ENCODE assay signal across 25 cellular contexts in genomic region chr12:29771786-29772185, GRCh38. TPM values are rescaled to one million over a fixed set of nuclear protein-coding genes. Genes with fewer than 3 reads are reported as not detected.
DNase-seq lines count a peak whose midpoint lies in the region; ATAC-seq and TF ChIP-seq lines count a peak whose summit lies in the region.
"Had no signal": no experiment of that assay in that cellular context is flagged by ENCODE, and none has a peak within 500 bp of the region (broad histone marks: within the 10 kb centered on the region; RNA-seq: fewer than 3 reads in every experiment).

No MANE protein-coding gene starts in this region.

- TF ChIP-seq POLR2A in body of pancreas (IDR thresholded peaks at IDR 0.05): no peak
- TF ChIP-seq POLR2A in Peyer's patch (IDR thresholded peaks at IDR 0.05): no peak

- peaks cover 2% of the 10 kb centered on the region for H3K27me3 ChIP-seq in foreskin keratinocyte
- H3K27me3 ChIP-seq in body of pancreas: no peaks in the 10 kb centered on the region
- no peaks in the 10 kb centered on the region for H3K27me3 ChIP-seq in Peyer's patch
- H3K27me3 ChIP-seq: MG63 had no signal

- H3K4me3 ChIP-seq in body of pancreas: no peak overlapping the region
- H3K4me3 ChIP-seq in Peyer's patch: no peak overlapping the region
- H3K4me3 ChIP-seq: GM12878, MG63 had no signal

- TF ChIP-seq CTCF in foreskin keratinocyte (conservative IDR thresholded peaks at IDR 0.05) (no peak), body of pancreas (IDR thresholded peaks at IDR 0.05) (no peak), Peyer's patch (IDR thresholded peaks at IDR 0.05) (no peak)

- H3K9me3 ChIP-seq in body of pancreas: no peaks in the 10 kb centered on the region
- H3K9me3 ChIP-seq in Peyer's patch: no peaks in the 10 kb centered on the region
- H3K9me3 ChIP-seq: MG63 had no signal

- peak; percentile 11 for ATAC-seq in foreskin keratinocyte
- no peak for ATAC-seq in body of pancreas
- ATAC-seq: GM12878, Panc1, SK-N-SH treated with all-trans-retinoic acid at 6 μM for 48 hours had no signal

- intact Hi-C loops in body of pancreas (cut with DNase I): no loop called here

- no peaks in the 10 kb centered on the region for H3K4me1 ChIP-seq in foreskin keratinocyte
- no peaks in the 10 kb centered on the region for H3K4me1 ChIP-seq in body of pancreas
- H3K4me1 ChIP-seq in Peyer's patch: no peaks in the 10 kb centered on the region
- H3K4me1 ChIP-seq: Caco-2 had no signal

- H3K36me3 ChIP-seq in body of pancreas (replicated peaks in 1 of 2; ENCODE audit: insufficient read depth in 1 of 2, low read depth in 2 of 2) (no peaks in the 10 kb centered on the region), Peyer's patch (no peaks in the 10 kb centered on the region)
- H3K36me3 ChIP-seq: MG63 had no signal

- no peak overlapping the region for H3K27ac ChIP-seq in foreskin keratinocyte
- H3K27ac ChIP-seq in body of pancreas: no peak overlapping the region
- no peak overlapping the region for H3K27ac ChIP-seq in Peyer's patch

- DNase-seq in COLO829 (ENCODE audit: low spot score) (peak; percentile 39), epidermal melanocyte (ENCODE audit: insufficient read length, low spot score) (peak; percentile 19), foreskin keratinocyte (peak in 1 of 2 donors; percentile 33), superior temporal gyrus (ENCODE audit: extremely low spot score) (peak; percentile 55), body of pancreas (no peak), Peyer's patch (no peak), NCI-H69 (lab: John Stamatoyannopoulos, UW) (no peak)
- DNase-seq: AML-193; C1 segment of cervical spinal cord; Caco-2; CD4-positive, alpha-beta memory T cell; EL; GDM1; GOT3; HCEC 1CT; KG1; MG63; NCI-H1105 treated with DMSO at 0.1 percent for 48 hours; NCI-H146; NCI-H1930; NCI-H526 treated with DMSO at 0.1 percent for 48 hours; SIG-M5 had no signal

RNA-seq across cellular contexts. Expression of gene TMTC1, which starts 12.0 kb away (rescaled TPM):
- total RNA-seq in foreskin keratinocyte (0.10 and 0.25 TPM in 2 replicates), body of pancreas (10 to 100 TPM; 15.6 to 20.1 TPM), Peyer's patch (10 to 100 TPM in 3 of 4 donors, 1 to 10 TPM in 1; 7.4 to 25.6 (median 15.4) TPM)
- 0.04 and 0.10 TPM in 2 replicates for polyA plus RNA-seq in foreskin keratinocyte
- total RNA-seq: Caco-2; CD4-positive, alpha-beta memory T cell had no signal
- polyA plus RNA-seq: CD4-positive, alpha-beta memory T cell had no signal

Comparison
In these comparisons a context has a peak if more than half of its experiments do, and no peak if none do; other contexts are left out.
1. DNase-seq: peak in COLO829 (single experiment), epidermal melanocyte (single experiment) and superior temporal gyrus (single experiment); none in body of pancreas (0 of 4), Peyer's patch (0 of 3) and NCI-H69 (single experiment).